ENCODE assay signal across 8 cellular contexts in genomic region chr5:168579987-168580508, GRCh38. TPM values are rescaled to one million over a fixed set of nuclear protein-coding genes. Genes with fewer than 3 reads are reported as not detected.
DNase-seq lines count a peak whose midpoint lies in the region; ATAC-seq and TF ChIP-seq lines count a peak whose summit lies in the region.

No MANE protein-coding gene starts in this region.

- H3K27ac ChIP-seq in MM.1S (ENCODE audit: low read length) (peak overlapping the region; percentile 76), cingulate gyrus (ENCODE audit: low read depth, low read length) (peak overlapping the region; percentile 83)

- no peak for ATAC-seq in GM21529 (IDR thresholded peaks at IDR 0.05; ENCODE audit: unreplicated experiment)
- ATAC-seq in GM21619 (IDR thresholded peaks at IDR 0.05; ENCODE audit: unreplicated experiment): no peak

- no peaks in the 10 kb centered on the region; the same call in 1 of the 2 replicates for H4K20me1 ChIP-seq in MM.1S (ENCODE audit: insufficient read depth, low read length)

- peak overlapping the region; percentile 87 to 97 (median 94) for H3K27ac Mint-ChIP-seq in CD14-positive monocyte
- H3K27ac Mint-ChIP-seq in nephron: peak overlapping the region; percentile 98 to 99 (median 99)

- H3K4me1 Mint-ChIP-seq in CD14-positive monocyte (peaks cover 37% of the 10 kb centered on the region), nephron (peaks cover 30% of the 10 kb centered on the region)

- peak overlapping the region; percentile 77 for H2AFZ ChIP-seq in MM.1S (ENCODE audit: low read length)

- peaks cover 0 to 3% (median 0%) of the 10 kb centered on the region in 7 donors for H3K9me3 Mint-ChIP-seq in CD14-positive monocyte
- H3K9me3 Mint-ChIP-seq in nephron: peaks cover 2% of the 10 kb centered on the region

- no peak for TF ChIP-seq CTCF in CD14-positive monocyte (IDR thresholded peaks at IDR 0.05)
- TF ChIP-seq CTCF in MM.1S (IDR thresholded peaks at IDR 0.05; ENCODE audit: low read length): no peak
- TF ChIP-seq CTCF in nephron (IDR thresholded peaks at IDR 0.05; ENCODE audit: unreplicated experiment in 3 of 3): no peak

- H3K27me3 ChIP-seq in MM.1S (replicated peaks; ENCODE audit: insufficient read depth, low read length): no peaks in the 10 kb centered on the region

- peak overlapping the region; percentile 61 for H3K9ac ChIP-seq in MM.1S (ENCODE audit: low read length)

- H3K79me2 ChIP-seq in MM.1S (ENCODE audit: low read length): peaks cover 41% of the 10 kb centered on the region

- H3K4me1 ChIP-seq in MM.1S (ENCODE audit: low read length): peaks cover 26% of the 10 kb centered on the region

- H3K9me3 ChIP-seq in MM.1S (replicated peaks; ENCODE audit: insufficient read depth, low read length): no peaks in the 10 kb centered on the region

- H3K4me3 Mint-ChIP-seq in CD14-positive monocyte (peak overlapping the region; percentile 85 to 96), nephron (peak overlapping the region; percentile 84 to 90 (median 90))

- H3K27me3 Mint-ChIP-seq in CD14-positive monocyte (ENCODE audit: low read depth in 3 of 3) (peaks cover 0 to 6% (median 0%) of the 10 kb centered on the region in 3 donors), nephron (ENCODE audit: low read depth) (no peaks in the 10 kb centered on the region)

- peak overlapping the region; percentile 66 for H3K4me3 ChIP-seq in MM.1S (ENCODE audit: low read length)

- H3K36me3 Mint-ChIP-seq in CD14-positive monocyte: no peaks in the 10 kb centered on the region
- H3K36me3 Mint-ChIP-seq in nephron (ENCODE audit: low read depth): peaks cover 21% of the 10 kb centered on the region

- H3K36me3 ChIP-seq in MM.1S (replicated peaks; ENCODE audit: insufficient read depth, low read length): no peaks in the 10 kb centered on the region

- peaks cover 10% of the 10 kb centered on the region for H3F3A ChIP-seq in MM.1S (ENCODE audit: insufficient read depth, low read length)

- H3K9me2 ChIP-seq in MM.1S (replicated peaks; ENCODE audit: insufficient read depth, low read length): no peaks in the 10 kb centered on the region

- intact Hi-C loops in CD14-positive monocyte (cut with micrococcal nuclease): loop anchor here (5.0 kb wide), 1 partner anchor 93 kb away; the partner anchor contains the start of gene RARS1 (in 2 of the 2)

- H3K4me2 ChIP-seq in MM.1S (ENCODE audit: low read depth, low read length): peak overlapping the region; percentile 92

- no peak for DNase-seq in CD14-positive monocyte (ENCODE audit: low spot score)
- DNase-seq in MM.1S: no peak
- DNase-seq in germinal center (ENCODE audit: low spot score): no peak
- no peak for DNase-seq in foreskin melanocyte

RNA-seq across cellular contexts. Expression of gene PANK3, which starts 0.9 kb away (rescaled TPM):
- 10 to 100 TPM in 1 of 2 donors, 1 to 10 TPM in 1; 9.3 to 11.9 TPM for polyA plus RNA-seq in CD14-positive monocyte

RNA-seq across cellular contexts. Expression of gene FBLL1, which starts 50.9 kb away (rescaled TPM):
- not detected for polyA plus RNA-seq in CD14-positive monocyte
